In genomic region chr2:236254021-236254420, GRCh38 we compare ENCODE assay signal across 27 cellular contexts. TPM values are rescaled to one million over a fixed set of nuclear protein-coding genes. Genes with fewer than 3 reads are reported as not detected.
"Had no signal": no experiment of that assay in that cellular context is flagged by ENCODE, and none has a peak within 500 bp of the region (broad histone marks: within the 10 kb centered on the region; RNA-seq: fewer than 3 reads in every experiment).

No MANE protein-coding gene starts in this region.

- H3K4me3 Mint-ChIP-seq: memory B cell; mesothelial cell of epicardium; natural killer cell treated with Interleukin-12 subunit alpha and Interleukin-12 subunit beta and Interleukin-15 and Interleukin-18, amount 100 ng/mL, for 72 hours had no signal

- H3K4me3 ChIP-seq: coronary artery, pancreas, skin epidermis, stomach, thoracic aorta had no signal

- H3K27me3 ChIP-seq: pancreas had no signal

- H3K4me1 ChIP-seq: pancreas, stomach had no signal

- H3K9me3 ChIP-seq: pancreas, stomach, thoracic aorta had no signal

- H3K27ac ChIP-seq: coronary artery, pancreas, skin epidermis, stomach, thoracic aorta had no signal

- H3K36me3 Mint-ChIP-seq: memory B cell; mesothelial cell of epicardium; natural killer cell treated with Interleukin-12 subunit alpha and Interleukin-12 subunit beta and Interleukin-15 and Interleukin-18, amount 100 ng/mL, for 72 hours had no signal

- ATAC-seq: left lobe of liver; natural killer cell treated with Interleukin-12 subunit alpha and Interleukin-12 subunit beta and Interleukin-15 and Interleukin-18, amount 100 ng/mL, for 72 hours; pancreas; sciatic nerve had no signal

- H3K36me3 ChIP-seq: pancreas, stomach, thoracic aorta had no signal

- H3K9me3 Mint-ChIP-seq: mesothelial cell of epicardium; natural killer cell treated with Interleukin-12 subunit alpha and Interleukin-12 subunit beta and Interleukin-15 and Interleukin-18, amount 100 ng/mL, for 72 hours had no signal

- H3K4me1 Mint-ChIP-seq: memory B cell had no signal

- DNase-seq: effector CD4-positive, alpha-beta T cell; foreskin melanocyte; head of caudate nucleus; hippocampal formation; occipital lobe; pancreas; stimulated activated CD4-positive, alpha-beta T cell treated with anti-CD3 and anti-CD28 coated beads, Interleukin-2, amount 100 ng/mL, for 24 hours; stimulated activated CD4-positive, alpha-beta T cell treated with anti-CD3 and anti-CD28 coated beads, Interleukin-4, amount 100 ng/mL, for 4 hours; stimulated activated naive CD4-positive, alpha-beta T cell; stomach; substantia nigra; trophoblast cell had no signal

- H3K27ac Mint-ChIP-seq: memory B cell; mesothelial cell of epicardium; natural killer cell treated with Interleukin-12 subunit alpha and Interleukin-12 subunit beta and Interleukin-15 and Interleukin-18, amount 100 ng/mL, for 72 hours; progenitor cell of endocrine pancreas had no signal

RNA-seq across cellular contexts. Expression of gene ASB18, which starts 10.2 kb away (rescaled TPM):
- total RNA-seq: chondrocyte; dermis microvascular lymphatic vessel endothelial cell; left lobe of liver; lower leg skin; mesothelial cell of epicardium; mucosa of gallbladder; natural killer cell treated with Interleukin-12 subunit alpha and Interleukin-12 subunit beta and Interleukin-15 and Interleukin-18, amount 100 ng/mL, for 72 hours; pancreas; progenitor cell of endocrine pancreas; renal cortical epithelial cell; sciatic nerve; stomach; thoracic aorta had no signal
- polyA plus RNA-seq: esophagus, pancreas, stomach had no signal
